In genomic region chr11:120120805-120121335, GRCh38 we compare ENCODE assay signal across 15 cellular contexts. TPM values are rescaled to one million over a fixed set of nuclear protein-coding genes. Genes with fewer than 3 reads are reported as not detected.
"Had no signal": no experiment of that assay in that cellular context is flagged by ENCODE, and none has a peak within 500 bp of the region (broad histone marks: within the 10 kb centered on the region; RNA-seq: fewer than 3 reads in every experiment).

No MANE protein-coding gene starts in this region.

- H3K27me3 Mint-ChIP-seq: activated naive CD8-positive, alpha-beta T cell treated with anti-CD3 and anti-CD28 coated beads for 36 hours had no signal

- DNase-seq: activated B cell treated with CpG ODN at 0.5 μM for 24 hours; activated CD4-positive, alpha-beta T cell treated with anti-CD3 and anti-CD28 coated beads, Interleukin-2, amount 50 U/mL, for 4 hours; activated gamma-delta T cell; activated naive CD8-positive, alpha-beta T cell treated with anti-CD3 and anti-CD28 coated beads for 36 hours; activated T-cell treated with anti-CD3 and anti-CD28 coated beads, Interleukin-2, amount 50 U/mL, for 48 hours; brain microvascular endothelial cell; cerebellar nuclear complex; erythroblast; nephron progenitor cell; pancreas; stimulated activated CD4-positive, alpha-beta T cell treated with anti-CD3 and anti-CD28 coated beads, Interleukin-4, amount 100 ng/mL, for 4 hours; stomach had no signal

- H3K4me1 ChIP-seq: pancreas had no signal

- H3K27me3 ChIP-seq: brain microvascular endothelial cell, pancreas had no signal

- H3K36me3 ChIP-seq: brain microvascular endothelial cell, pancreas, stomach had no signal

- H3K4me3 Mint-ChIP-seq: activated B cell treated with CpG ODN at 0.5 μM for 24 hours; activated naive CD8-positive, alpha-beta T cell treated with anti-CD3 and anti-CD28 coated beads for 36 hours; dendritic cell treated with granulocyte-macrophage colony-stimulating factor and Interleukin-4, amounts not matched to agents 40 ng/mL and 50 ng/mL, for 4 days; memory B cell; nephron progenitor cell; T-helper 1 cell treated with Interleukin-12 subunit alpha and Interleukin-12 subunit beta and Interleukin-4 antibody, amounts not matched to agents 30 μg/mL and 1 μg/mL, for 36 hours had no signal

- H3K4me1 Mint-ChIP-seq: activated B cell treated with CpG ODN at 0.5 μM for 24 hours, memory B cell had no signal

- H3K9me3 Mint-ChIP-seq: activated B cell treated with CpG ODN at 0.5 μM for 24 hours; activated naive CD8-positive, alpha-beta T cell treated with anti-CD3 and anti-CD28 coated beads for 36 hours; dendritic cell treated with granulocyte-macrophage colony-stimulating factor and Interleukin-4, amounts not matched to agents 40 ng/mL and 50 ng/mL, for 4 days; memory B cell; nephron progenitor cell; T-helper 1 cell treated with Interleukin-12 subunit alpha and Interleukin-12 subunit beta and Interleukin-4 antibody, amounts not matched to agents 30 μg/mL and 1 μg/mL, for 36 hours had no signal

- H3K27ac Mint-ChIP-seq: activated B cell treated with CpG ODN at 0.5 μM for 24 hours; activated naive CD8-positive, alpha-beta T cell treated with anti-CD3 and anti-CD28 coated beads for 36 hours; dendritic cell treated with granulocyte-macrophage colony-stimulating factor and Interleukin-4, amounts not matched to agents 40 ng/mL and 50 ng/mL, for 4 days; memory B cell; nephron progenitor cell; T-helper 1 cell treated with Interleukin-12 subunit alpha and Interleukin-12 subunit beta and Interleukin-4 antibody, amounts not matched to agents 30 μg/mL and 1 μg/mL, for 36 hours had no signal

- H3K36me3 Mint-ChIP-seq: activated naive CD8-positive, alpha-beta T cell treated with anti-CD3 and anti-CD28 coated beads for 36 hours; memory B cell had no signal

- H3K9me3 ChIP-seq: pancreas, stomach had no signal

- H3K4me3 ChIP-seq: pancreas, stomach had no signal

- H3K27ac ChIP-seq: brain microvascular endothelial cell, stomach had no signal

RNA-seq across cellular contexts. Expression of gene TRIM29, which starts 17.0 kb away (rescaled TPM):
- total RNA-seq: activated B cell treated with CpG ODN at 0.5 μM for 24 hours; activated naive CD8-positive, alpha-beta T cell treated with anti-CD3 and anti-CD28 coated beads for 36 hours had no signal
